Comparison of ENCODE assay signal across 19 cellular contexts in genomic region chr13:32548837-32549236, GRCh38. TPM values are rescaled to one million over a fixed set of nuclear protein-coding genes. Genes with fewer than 3 reads are reported as not detected.
DNase-seq lines count a peak whose midpoint lies in the region; ATAC-seq, FAIRE-seq and TF ChIP-seq lines count a peak whose summit lies in the region.
"Had no signal": no experiment of that assay in that cellular context is flagged by ENCODE, and none has a peak within 500 bp of the region (broad histone marks: within the 10 kb centered on the region; RNA-seq: fewer than 3 reads in every experiment).

No MANE protein-coding gene starts in this region.

- no peak overlapping the region for H3K4me2 ChIP-seq in K562 (ENCODE audit: insufficient read depth, low read length)
- peak overlapping the region; percentile 28 for H3K4me2 ChIP-seq in HepG2 (ENCODE audit: low read depth, low read length)
- H3K4me2 ChIP-seq: hepatocyte had no signal

- TF ChIP-seq CTCF in K562 (IDR thresholded peaks at IDR 0.05 in 2 of 3, conservative IDR thresholded peaks at IDR 0.05 in 1 of 3; ENCODE audit: insufficient read depth in 2 of 3, low read depth in 1 of 3, low read length in 3 of 3) (no peak), HepG2 (CRISPR knock-in tag; IDR thresholded peaks at IDR 0.05) (no peak)

- no peak for TF ChIP-seq POLR2A in K562 (conservative IDR thresholded peaks at IDR 0.05)
- no peak for TF ChIP-seq POLR2A in HepG2 (IDR thresholded peaks at IDR 0.05; ENCODE audit: insufficient read depth in 1 of 2, low read depth in 2 of 2, low read length in 2 of 2)

- H3K9me1 ChIP-seq in K562 (ENCODE audit: control insufficient read depth, insufficient read depth, low read length), result no peaks in the 10 kb centered on the region

- no peak overlapping the region for H3K4me3 ChIP-seq in K562
- H3K4me3 ChIP-seq in HepG2 (replicated peaks in 1 of 3; ENCODE audit: insufficient read depth in 1 of 3, low read depth in 2 of 3, low read length in 3 of 3), result no peak overlapping the region; a peak in 1 of 6 replicates
- H3K4me3 ChIP-seq: hepatocyte, lower lobe of right lung, right atrium auricular region had no signal

- ATAC-seq in K562 (no peak), HepG2 (no peak), HG03457 (IDR thresholded peaks at IDR 0.05; ENCODE audit: unreplicated experiment) (no peak), HG02678 (IDR thresholded peaks at IDR 0.05; ENCODE audit: unreplicated experiment) (no peak)
- ATAC-seq: Panc1 had no signal

- WGBS in K562 (ENCODE audit: insufficient coverage, low coverage, missing lambda C conversion rate), result 72% methylated on average over 2 of the region's 2 CpGs
- WGBS in HepG2 (ENCODE audit: low lambda C conversion rate), result 21% methylated on average over 2 of the region's 2 CpGs

- H3K9ac ChIP-seq in K562 (ENCODE audit: insufficient read depth in 1 of 2, low read depth in 2 of 2, low read length in 2 of 2), result no peak overlapping the region
- H3K9ac ChIP-seq in HepG2 (ENCODE audit: insufficient read depth, low read depth, low read length), result no peak overlapping the region

- H4K20me1 ChIP-seq in K562 (replicated peaks; ENCODE audit: control insufficient read depth, insufficient read depth, low read length) (no peaks in the 10 kb centered on the region), HepG2 (ENCODE audit: insufficient read depth, low read length) (no peaks in the 10 kb centered on the region)

- POLR2A ChIA-PET in K562 (lab: Yijun Ruan, JAX), result interaction anchor here (0.6 kb wide), 1 partner anchor 89 kb away, joined by 3 read pairs; no protein-coding TSS in a partner anchor
- POLR2A ChIA-PET in HepG2 (lab: Yijun Ruan, JAX), result no interaction called here

- no peaks in the 10 kb centered on the region for H3K36me3 ChIP-seq in K562 (ENCODE audit: control insufficient read depth, insufficient read depth, low read length)
- no peaks in the 10 kb centered on the region for H3K36me3 ChIP-seq in HepG2 (replicated peaks in 1 of 2; ENCODE audit: control insufficient read depth in 1 of 2, insufficient read depth in 2 of 2, low read length in 2 of 2)
- H3K36me3 ChIP-seq: lower lobe of right lung, right atrium auricular region had no signal

- no peaks in the 10 kb centered on the region for H3K4me1 ChIP-seq in K562 (replicated peaks in 1 of 2; ENCODE audit: control insufficient read depth in 2 of 2, insufficient read depth in 2 of 2, low read length in 2 of 2)
- peaks cover 20% of the 10 kb centered on the region for H3K4me1 ChIP-seq in HepG2 (ENCODE audit: insufficient read depth, low read length)
- H3K4me1 ChIP-seq: lower lobe of right lung, right atrium auricular region had no signal

- H3K27ac ChIP-seq in K562 (ENCODE audit: extremely low read depth, low read depth, low read length) (no peak overlapping the region), HepG2 (ENCODE audit: extremely low read length, insufficient read depth, low read length) (no peak overlapping the region)
- H3K27ac ChIP-seq: hepatocyte, lower lobe of right lung, right atrium auricular region had no signal

- H3K27me3 ChIP-seq in K562 (ENCODE audit: control insufficient read depth in 2 of 2, insufficient read depth in 2 of 2, low read length in 2 of 2) (no peaks in the 10 kb centered on the region), HepG2 (ENCODE audit: control insufficient read depth in 1 of 2, insufficient read depth in 2 of 2, low read length in 2 of 2) (no peaks in the 10 kb centered on the region; a peak in 1 of 5 replicates)
- H3K27me3 ChIP-seq: hepatocyte, right atrium auricular region had no signal

- in situ Hi-C loops in K562 (cut with MboI) (no loop called here), HepG2 (cut with HindIII; ENCODE audit: extremely low pct_ligation_motif_present, low pct_unique_long_range_greater_than_20kb) (no loop called here)

- BruUV-seq in K562 (replicated peaks; lab: Mats Ljungman, UMichigan) (no TSS peak), HepG2 (replicated peaks; lab: Mats Ljungman, UMichigan) (no TSS peak)

- DNase-seq in EH (ENCODE audit: low read depth) (peak; percentile 20), NOMO-1 treated with DMSO at 0.1 percent for 48 hours (lab: John Stamatoyannopoulos, UW; ENCODE audit: unreplicated experiment) (peak; percentile 91), K562 (ENCODE audit: extremely low read depth in 1 of 4, low spot score in 3 of 4) (no peak), HepG2 (ENCODE audit: low spot score) (no peak), NCI-H187 treated with DMSO at 0.1 percent for 48 hours (lab: John Stamatoyannopoulos, UW) (no peak), GF-D8 (lab: John Stamatoyannopoulos, UW) (no peak)
- DNase-seq: activated CD4-positive, alpha-beta T cell treated with anti-CD3 and anti-CD28 coated beads for 4 hours; central memory CD4-positive, alpha-beta T cell; lower lobe of right lung; NCI-H1092 treated with DMSO at 0.1 percent for 48 hours; NCI-H2171 treated with DMSO at 0.1 percent for 48 hours; NCI-H69; stimulated activated naive CD4-positive, alpha-beta T cell had no signal

- intact Hi-C loops in K562 (cut with micrococcal nuclease), result no loop called here
- intact Hi-C loops in HepG2 (cut with micrococcal nuclease; ENCODE audit: unreplicated experiment), result no loop called here

- TF ChIP-seq EP300 in K562 (IDR thresholded peaks at IDR 0.05; ENCODE audit: low read length) (no peak), HepG2 (IDR thresholded peaks at IDR 0.05; ENCODE audit: low read depth in 2 of 2, low read length in 2 of 2) (no peak), HepG2 (CRISPR knock-in tag; IDR thresholded peaks at IDR 0.05; ENCODE audit: borderline replicate concordance) (no peak)

- FAIRE-seq in K562 (lab: Jason Lieb, UNC) (no peak), HepG2 (lab: Jason Lieb, UNC) (no peak)
- FAIRE-seq: islet of Langerhans had no signal

- H2AFZ ChIP-seq in K562 (ENCODE audit: low read depth, low read length) (no peak overlapping the region), HepG2 (ENCODE audit: low read length) (no peak overlapping the region)
- H2AFZ ChIP-seq: hepatocyte had no signal

- CTCF ChIA-PET in K562 (lab: Yijun Ruan, JAX; ENCODE audit: low intra/inter-chr PET ratio), result no interaction called here
- CTCF ChIA-PET in HepG2 (lab: Yijun Ruan, JAX; ENCODE audit: low intra/inter-chr PET ratio, low total read pairs), result no interaction called here

- H3K9me3 ChIP-seq in K562 (replicated peaks; ENCODE audit: control insufficient read depth, insufficient read depth, low read depth, low read length) (no peaks in the 10 kb centered on the region), HepG2 (ENCODE audit: low read length) (no peaks in the 10 kb centered on the region)
- H3K9me3 ChIP-seq: lower lobe of right lung, right atrium auricular region had no signal

- no peak for TF ChIP-seq RAD21 in K562 (CRISPR knock-in tag; conservative IDR thresholded peaks at IDR 0.05 in 1 of 2, IDR thresholded peaks at IDR 0.05 in 1 of 2)
- TF ChIP-seq RAD21 in HepG2 (CRISPR knock-in tag; IDR thresholded peaks at IDR 0.05), result no peak

- no peaks in the 10 kb centered on the region for H3K79me2 ChIP-seq in K562 (ENCODE audit: control insufficient read depth, insufficient read depth, low read length)
- H3K79me2 ChIP-seq in HepG2 (ENCODE audit: insufficient read depth, low read length), result no peaks in the 10 kb centered on the region
- H3K79me2 ChIP-seq: hepatocyte had no signal

RNA-seq across cellular contexts. Expression of gene N4BP2L2, which starts 10.2 kb away (rescaled TPM):
- total RNA-seq in K562 (2011; cell fraction: chromatin; rRNA removed; ENCODE audit: low replicate concordance), result 34.0 and 182 TPM in 2 replicates
- total RNA-seq in K562 (2011; cell fraction: nucleolus; rRNA removed), result 12.3 and 20.1 TPM in 2 replicates
- 82.9 and 163 TPM in 2 replicates for total RNA-seq in K562 (2011; cell fraction: nucleoplasm; rRNA removed)
- total RNA-seq in K562 (2014; rRNA removed) (33.9 and 34.9 TPM in 2 replicates), K562 (2014; rRNA removed; fragmentation: Illumina TruSeq; extraction: Trizol) (76.4 and 87.4 TPM in 2 replicates), K562 (2015; rRNA removed; fragmentation: Illumina TruSeq; extraction: Trizol) (52.2 and 58.3 TPM in 2 replicates), K562 (2021) (42.4 and 45.9 TPM in 2 replicates), HepG2 (2016; rRNA removed; fragmentation: Illumina TruSeq; extraction: Trizol) (81.2 and 82.6 TPM in 2 replicates)
- polyA plus RNA-seq in K562 (2011; rRNA removed) (45.0 and 56.6 TPM in 2 replicates), K562 (2014; fragmentation: Illumina TruSeq; extraction: Trizol) (41.5 and 58.0 TPM in 2 replicates), K562 (2014; fragmentation: Nextera tagmentation; extraction: Ambion mirVana) (10 to 100 TPM; 46.2 to 46.5 TPM), K562 (2014; rRNA removed) (39.0 and 48.7 TPM in 2 replicates), HepG2 (2011; rRNA removed) (47.9 and 58.9 TPM in 2 replicates)
- polyA plus RNA-seq in K562 (2011; cell fraction: cytosol; rRNA removed), result 4.4 and 10.9 TPM in 2 replicates
- 24.9 and 29.1 TPM in 2 replicates for polyA plus RNA-seq in K562 (2011; cell fraction: nucleus; rRNA removed)
- 29.5 and 32.7 TPM in 2 replicates for polyA plus RNA-seq in K562 (2012)
- polyA minus RNA-seq in K562 (2011; rRNA and poly(A)+ RNA removed), result 46.1 and 56.4 TPM in 2 replicates
- 10.5 and 10.8 TPM in 2 replicates for polyA minus RNA-seq in K562 (2011; cell fraction: cytosol; rRNA and poly(A)+ RNA removed)
- polyA minus RNA-seq in K562 (2011; cell fraction: nucleus; rRNA and poly(A)+ RNA removed), result 27.7 and 48.0 TPM in 2 replicates
- 71.3 and 84.9 TPM in 2 replicates for total RNA-seq in HepG2 (2016; cell fraction: cytosol; rRNA removed; fragmentation: Illumina TruSeq; extraction: Trizol; ENCODE audit: low read depth)
- 78.9 and 83.5 TPM in 2 replicates for total RNA-seq in HepG2 (2016; cell fraction: insoluble cytoplasmic fraction; rRNA removed; fragmentation: Illumina TruSeq; extraction: Trizol)
- 34.9 and 44.4 TPM in 2 replicates for total RNA-seq in HepG2 (2016; cell fraction: membrane; rRNA removed; fragmentation: Illumina TruSeq; extraction: Trizol)
- 169 and 172 TPM in 2 replicates for total RNA-seq in HepG2 (2016; cell fraction: nucleus; rRNA removed; fragmentation: Illumina TruSeq; extraction: Trizol)
- polyA plus RNA-seq in HepG2 (2011; cell fraction: cytosol; rRNA removed), result 10.6 and 15.4 TPM in 2 replicates
- 60.7 and 85.4 TPM in 2 replicates for polyA plus RNA-seq in HepG2 (2011; cell fraction: nucleus; rRNA removed)
- 56.7 and 67.5 TPM in 2 replicates for polyA plus RNA-seq in HepG2 (2012)
- polyA plus RNA-seq in HepG2 (2016; cell fraction: cytosol; fragmentation: Illumina TruSeq; extraction: Trizol; ENCODE audit: low read depth), result 2.5 and 3.0 TPM in 2 replicates
- polyA plus RNA-seq in HepG2 (2016; cell fraction: insoluble cytoplasmic fraction; fragmentation: Illumina TruSeq; extraction: Trizol; ENCODE audit: low read depth), result 50.8 and 51.5 TPM in 2 replicates
- 6.7 and 7.0 TPM in 2 replicates for polyA plus RNA-seq in HepG2 (2016; cell fraction: membrane; fragmentation: Illumina TruSeq; extraction: Trizol; ENCODE audit: low read depth)
- 123 and 141 TPM in 2 replicates for polyA plus RNA-seq in HepG2 (2016; cell fraction: nucleus; fragmentation: Illumina TruSeq; extraction: Trizol; ENCODE audit: insufficient read depth, low read depth)
- polyA minus RNA-seq in HepG2 (2011; rRNA and poly(A)+ RNA removed; ENCODE audit: low replicate concordance), result 12.8 and 15.7 TPM in 2 replicates
- polyA minus RNA-seq in HepG2 (2011; cell fraction: cytosol; rRNA and poly(A)+ RNA removed), result 15.0 and 16.3 TPM in 2 replicates
- polyA minus RNA-seq in HepG2 (2011; cell fraction: nucleus; rRNA and poly(A)+ RNA removed), result 190 and 196 TPM in 2 replicates

RNA-seq across cellular contexts. Expression of gene PDS5B, which starts 37.4 kb away (rescaled TPM):
- 12.8 and 71.8 TPM in 2 replicates for total RNA-seq in K562 (2011; cell fraction: chromatin; rRNA removed; ENCODE audit: low replicate concordance)
- 5.8 and 9.7 TPM in 2 replicates for total RNA-seq in K562 (2011; cell fraction: nucleolus; rRNA removed)
- 20.5 and 29.9 TPM in 2 replicates for total RNA-seq in K562 (2011; cell fraction: nucleoplasm; rRNA removed)
- total RNA-seq in K562 (2014; rRNA removed) (13.1 and 13.5 TPM in 2 replicates), K562 (2014; rRNA removed; fragmentation: Illumina TruSeq; extraction: Trizol) (14.4 and 15.6 TPM in 2 replicates), K562 (2015; rRNA removed; fragmentation: Illumina TruSeq; extraction: Trizol) (19.3 and 20.8 TPM in 2 replicates), K562 (2021) (23.7 TPM in 2 replicates), HepG2 (2016; rRNA removed; fragmentation: Illumina TruSeq; extraction: Trizol) (24.6 and 53.7 TPM in 2 replicates)
- polyA plus RNA-seq in K562 (2011; rRNA removed) (6.2 and 10.2 TPM in 2 replicates), K562 (2014; fragmentation: Illumina TruSeq; extraction: Trizol) (12.6 and 19.2 TPM in 2 replicates), K562 (2014; fragmentation: Nextera tagmentation; extraction: Ambion mirVana) (1 to 10 TPM; 6.2 TPM), K562 (2014; rRNA removed) (10.6 and 13.0 TPM in 2 replicates), HepG2 (2011; rRNA removed) (4.7 and 5.8 TPM in 2 replicates)
- 1.9 and 2.9 TPM in 2 replicates for polyA plus RNA-seq in K562 (2011; cell fraction: cytosol; rRNA removed)
- polyA plus RNA-seq in K562 (2011; cell fraction: nucleus; rRNA removed), result 5.9 and 7.5 TPM in 2 replicates
- 6.5 and 10.7 TPM in 2 replicates for polyA plus RNA-seq in K562 (2012)
- polyA minus RNA-seq in K562 (2011; rRNA and poly(A)+ RNA removed), result 31.5 and 31.8 TPM in 2 replicates
- 12.0 and 20.3 TPM in 2 replicates for polyA minus RNA-seq in K562 (2011; cell fraction: cytosol; rRNA and poly(A)+ RNA removed)
- polyA minus RNA-seq in K562 (2011; cell fraction: nucleus; rRNA and poly(A)+ RNA removed), result 20.5 and 34.2 TPM in 2 replicates
- total RNA-seq in HepG2 (2016; cell fraction: cytosol; rRNA removed; fragmentation: Illumina TruSeq; extraction: Trizol; ENCODE audit: low read depth), result 7.4 and 7.9 TPM in 2 replicates
- total RNA-seq in HepG2 (2016; cell fraction: insoluble cytoplasmic fraction; rRNA removed; fragmentation: Illumina TruSeq; extraction: Trizol), result 22.7 and 47.5 TPM in 2 replicates
- 9.7 and 11.0 TPM in 2 replicates for total RNA-seq in HepG2 (2016; cell fraction: membrane; rRNA removed; fragmentation: Illumina TruSeq; extraction: Trizol)
- 56.7 and 57.7 TPM in 2 replicates for total RNA-seq in HepG2 (2016; cell fraction: nucleus; rRNA removed; fragmentation: Illumina TruSeq; extraction: Trizol)
- polyA plus RNA-seq in HepG2 (2011; cell fraction: cytosol; rRNA removed), result 2.4 and 3.9 TPM in 2 replicates
- polyA plus RNA-seq in HepG2 (2011; cell fraction: nucleus; rRNA removed), result 6.2 and 7.3 TPM in 2 replicates
- 10.6 and 16.1 TPM in 2 replicates for polyA plus RNA-seq in HepG2 (2012)
- polyA plus RNA-seq in HepG2 (2016; cell fraction: cytosol; fragmentation: Illumina TruSeq; extraction: Trizol; ENCODE audit: low read depth), result 0.51 and 0.53 TPM in 2 replicates
- 34.6 and 36.3 TPM in 2 replicates for polyA plus RNA-seq in HepG2 (2016; cell fraction: insoluble cytoplasmic fraction; fragmentation: Illumina TruSeq; extraction: Trizol; ENCODE audit: low read depth)
- polyA plus RNA-seq in HepG2 (2016; cell fraction: membrane; fragmentation: Illumina TruSeq; extraction: Trizol; ENCODE audit: low read depth), result 1.4 and 2.0 TPM in 2 replicates
- 29.6 and 30.0 TPM in 2 replicates for polyA plus RNA-seq in HepG2 (2016; cell fraction: nucleus; fragmentation: Illumina TruSeq; extraction: Trizol; ENCODE audit: insufficient read depth, low read depth)
- 5.9 and 9.8 TPM in 2 replicates for polyA minus RNA-seq in HepG2 (2011; rRNA and poly(A)+ RNA removed; ENCODE audit: low replicate concordance)
- polyA minus RNA-seq in HepG2 (2011; cell fraction: cytosol; rRNA and poly(A)+ RNA removed), result 17.9 and 19.7 TPM in 2 replicates
- 75.3 and 79.7 TPM in 2 replicates for polyA minus RNA-seq in HepG2 (2011; cell fraction: nucleus; rRNA and poly(A)+ RNA removed)

Comparison
In these comparisons a context has a peak if more than half of its experiments do, and no peak if none do; other contexts are left out.
1. DNase-seq: peak in EH (single experiment) and NOMO-1 treated with DMSO at 0.1 percent for 48 hours (single experiment); none in K562 (0 of 4), HepG2 (single experiment), NCI-H187 treated with DMSO at 0.1 percent for 48 hours (single experiment) and GF-D8 (single experiment).